10 cellular contexts compared by ENCODE assay signal in the genomic region with DNA sequence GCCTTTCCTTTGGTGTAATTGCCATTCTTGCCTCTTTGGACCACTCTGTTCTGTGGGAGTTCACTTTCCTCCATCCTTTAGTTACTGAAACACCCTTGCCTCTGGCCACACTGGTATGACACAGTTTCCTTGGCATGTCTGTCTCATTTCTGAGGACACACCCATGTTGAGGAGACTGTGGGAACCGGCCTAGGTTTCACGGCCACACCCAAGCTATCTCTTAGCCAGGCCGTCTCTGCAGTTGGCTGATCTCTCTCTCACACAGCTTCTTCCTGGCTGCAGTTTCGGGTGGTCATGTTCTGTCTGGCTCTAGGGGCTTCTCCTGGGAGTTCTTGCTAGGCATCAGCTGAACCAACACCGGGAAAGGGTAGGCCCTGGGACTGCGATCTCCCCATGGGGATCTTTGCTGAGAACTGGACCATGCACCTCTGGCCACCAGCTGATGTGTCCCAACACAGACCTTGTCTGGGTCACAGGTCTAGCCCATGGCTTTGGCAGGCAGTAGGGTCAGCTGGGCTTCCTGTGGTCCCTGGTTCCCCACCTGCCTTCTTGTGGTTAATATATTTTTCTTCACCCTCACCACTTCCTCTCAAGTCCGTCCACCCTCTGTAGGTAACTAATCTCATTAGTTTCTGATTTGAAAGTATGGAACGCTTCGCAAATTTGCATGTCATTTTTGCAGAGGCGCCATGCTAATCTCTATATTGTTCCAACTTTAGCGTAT.
DNase-seq lines count a peak whose midpoint lies in the region; ATAC-seq, FAIRE-seq and TF ChIP-seq lines count a peak whose summit lies in the region.
"Had no signal": no experiment of that assay in that cellular context is flagged by ENCODE, and none has a peak within 500 bp of the region (broad histone marks: within the 10 kb centered on the region; RNA-seq: fewer than 3 reads in every experiment).

No MANE protein-coding gene starts in this region.

- peak; percentile 67 for ATAC-seq in stimulated activated effector memory CD8-positive, alpha-beta T cell treated with anti-CD3 and anti-CD28 coated beads, Interleukin-12 subunit alpha, Interleukin-12 subunit beta, amount 100 ng/mL, for 72 hours

- no peaks in the 10 kb centered on the region for H3K36me3 Mint-ChIP-seq in stimulated activated effector memory CD8-positive, alpha-beta T cell treated with anti-CD3 and anti-CD28 coated beads, Interleukin-12 subunit alpha, Interleukin-12 subunit beta, amount 100 ng/mL, for 72 hours

- TF ChIP-seq CTCF in GM13977 (IDR thresholded peaks at IDR 0.05; ENCODE audit: extremely low read depth, insufficient read depth, missing control alignments), result no peak

- H3K4me3 Mint-ChIP-seq in stimulated activated effector memory CD8-positive, alpha-beta T cell treated with anti-CD3 and anti-CD28 coated beads, Interleukin-12 subunit alpha, Interleukin-12 subunit beta, amount 100 ng/mL, for 72 hours, result no peak overlapping the region
- H3K4me3 Mint-ChIP-seq: neural crest cell had no signal

- TF ChIP-seq POLR2A in H54 (IDR thresholded peaks at IDR 0.05; ENCODE audit: low read depth, low read length) (peak; percentile 33; the same call in 1 of the 2 replicates), erythroblast (IDR thresholded peaks at IDR 0.05; ENCODE audit: low read length) (peak; percentile 65)

- H3K9me3 Mint-ChIP-seq in stimulated activated effector memory CD8-positive, alpha-beta T cell treated with anti-CD3 and anti-CD28 coated beads, Interleukin-12 subunit alpha, Interleukin-12 subunit beta, amount 100 ng/mL, for 72 hours, result no peaks in the 10 kb centered on the region
- H3K9me3 Mint-ChIP-seq: neural crest cell had no signal

- peak; percentile 82 for FAIRE-seq in H54 (lab: Jason Lieb, UNC)
- FAIRE-seq: TTC549 had no signal

- peaks cover 21% of the 10 kb centered on the region for H3K4me1 Mint-ChIP-seq in stimulated activated effector memory CD8-positive, alpha-beta T cell treated with anti-CD3 and anti-CD28 coated beads, Interleukin-12 subunit alpha, Interleukin-12 subunit beta, amount 100 ng/mL, for 72 hours
- H3K4me1 Mint-ChIP-seq: neural crest cell had no signal

- in situ Hi-C loops in GM13977 (cut with MboI; ENCODE audit: low pct_unique_long_range_greater_than_20kb, low sequenced_read_pairs, unreplicated experiment), result no loop called here

- peak; percentile 62 for DNase-seq in GM13977 (ENCODE audit: low spot score)
- peak; percentile 78 for DNase-seq in H54 (ENCODE audit: insufficient read length, low spot score)
- peak; percentile 97 for DNase-seq in LoVo (ENCODE audit: low spot score)
- DNase-seq in erythroblast (lab: John Stamatoyannopoulos, UW), result peak; percentile 94 to 97
- DNase-seq in stimulated activated effector memory CD8-positive, alpha-beta T cell treated with anti-CD3 and anti-CD28 coated beads, Interleukin-12 subunit alpha, Interleukin-12 subunit beta, amount 100 ng/mL, for 72 hours (ENCODE audit: low spot score in 2 of 2), result no peak
- DNase-seq in stimulated activated CD8-positive, alpha-beta memory T cell treated with anti-CD3 and anti-CD28 coated beads, Interleukin-4, amount 100 ng/mL, for 48 hours, result no peak
- DNase-seq in putamen (ENCODE audit: low spot score), result no peak
- no peak for DNase-seq in ecto neural progenitor cell (ENCODE audit: low spot score)

- H3K27ac Mint-ChIP-seq in stimulated activated effector memory CD8-positive, alpha-beta T cell treated with anti-CD3 and anti-CD28 coated beads, Interleukin-12 subunit alpha, Interleukin-12 subunit beta, amount 100 ng/mL, for 72 hours, result peak overlapping the region; percentile 60

Comparison
In these comparisons a context has a peak if more than half of its experiments do, and no peak if none do; other contexts are left out.
1. DNase-seq: peak in GM13977 (single experiment), H54 (single experiment), LoVo (single experiment) and erythroblast (2 of 2); none in stimulated activated effector memory CD8-positive, alpha-beta T cell treated with anti-CD3 and anti-CD28 coated beads, Interleukin-12 subunit alpha, Interleukin-12 subunit beta, amount 100 ng/mL, for 72 hours (0 of 2), stimulated activated CD8-positive, alpha-beta memory T cell treated with anti-CD3 and anti-CD28 coated beads, Interleukin-4, amount 100 ng/mL, for 48 hours (single experiment), putamen (single experiment) and ecto neural progenitor cell (single experiment).